ENCODE assay signal across 19 cellular contexts in the genomic region with DNA sequence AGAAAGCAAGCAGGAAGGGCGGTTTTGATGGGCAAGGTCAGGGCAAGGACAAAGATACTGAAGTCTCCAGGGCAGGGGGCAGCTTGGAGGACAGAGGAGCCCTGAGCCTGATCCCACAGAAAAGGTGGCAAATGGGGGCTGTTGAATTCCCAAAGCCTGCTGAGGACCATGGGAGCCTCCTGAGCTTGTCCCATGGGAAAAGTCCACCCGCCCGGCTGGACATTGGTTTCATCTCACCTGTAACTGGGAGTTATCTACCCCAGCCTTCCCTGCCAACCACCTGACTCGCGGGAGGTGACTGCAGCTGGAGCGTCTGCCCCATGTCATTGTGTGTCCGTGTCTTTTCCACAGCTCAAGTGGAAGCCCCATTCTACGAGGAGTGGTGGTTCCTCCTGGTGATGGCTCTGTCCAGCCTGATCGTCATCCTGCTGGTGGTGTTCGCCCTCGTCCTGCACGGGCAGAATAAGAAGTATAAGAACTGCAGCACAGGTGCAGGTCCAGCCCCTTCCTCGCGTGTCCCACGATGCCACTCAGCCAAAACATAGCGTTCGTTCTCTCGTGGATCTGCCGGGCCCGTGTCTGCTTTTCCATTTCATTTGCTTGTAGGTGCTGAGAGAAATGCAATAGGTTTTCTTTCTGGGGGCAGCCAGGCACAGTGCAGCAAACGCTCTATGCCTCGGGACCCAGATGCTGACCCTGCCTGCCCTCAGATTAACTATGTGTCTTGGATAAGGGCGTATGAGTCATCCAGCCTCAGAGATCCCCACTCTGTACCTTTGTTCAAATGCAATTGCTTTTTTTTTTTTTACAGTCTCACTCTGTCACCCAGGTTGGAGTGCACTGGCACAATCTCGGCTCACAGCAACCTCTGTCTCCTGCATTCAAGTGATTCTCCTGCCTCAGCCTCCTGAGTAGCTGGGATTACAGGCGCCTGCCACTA.
A peak's percentile ranks its signal among the peaks of the same experiment; 100 is the strongest.
DNase-seq lines count a peak whose midpoint lies in the region; ATAC-seq, FAIRE-seq and TF ChIP-seq lines count a peak whose summit lies in the region.
"Had no signal": no experiment of that assay in that cellular context is flagged by ENCODE, and none has a peak within 500 bp of the region (broad histone marks: within the 10 kb centered on the region; RNA-seq: fewer than 3 reads in every experiment).

No MANE protein-coding gene starts in this region.

- no peak for TF ChIP-seq EP300 in K562 (IDR thresholded peaks at IDR 0.05; ENCODE audit: low read length)

- H3K4me1 ChIP-seq in K562 (replicated peaks in 1 of 2; ENCODE audit: control insufficient read depth in 2 of 2, insufficient read depth in 2 of 2, low read length in 2 of 2) (0 out of 5 replicates have a peak, but pooled peaks cover 0 to 3% of the 10 kb centered on the region in 2 experiments), upper lobe of right lung (no peaks in the 10 kb centered on the region)
- H3K4me1 ChIP-seq: Peyer's patch had no signal

- H2AFZ ChIP-seq in K562 (ENCODE audit: low read depth, low read length): no peak overlapping the region

- peaks cover 3 to 78% of the 10 kb centered on the region in 2 experiments; a peak in 3 of 5 replicates for H3K27me3 ChIP-seq in K562 (ENCODE audit: control insufficient read depth in 2 of 2, insufficient read depth in 2 of 2, low read length in 2 of 2)
- no peaks in the 10 kb centered on the region for H3K27me3 ChIP-seq in upper lobe of right lung
- H3K27me3 ChIP-seq: Peyer's patch had no signal

- H3K36me3 ChIP-seq in K562 (ENCODE audit: control insufficient read depth, insufficient read depth, low read length) (no peaks in the 10 kb centered on the region), upper lobe of right lung (no peaks in the 10 kb centered on the region)
- H3K36me3 ChIP-seq: Peyer's patch had no signal

- CTCF ChIA-PET in K562 (lab: Yijun Ruan, JAX; ENCODE audit: low intra/inter-chr PET ratio): no interaction called here

- H3K79me2 ChIP-seq in K562 (ENCODE audit: control insufficient read depth, insufficient read depth, low read length): no peaks in the 10 kb centered on the region

- TF ChIP-seq CTCF in K562 (IDR thresholded peaks at IDR 0.05 in 2 of 3, conservative IDR thresholded peaks at IDR 0.05 in 1 of 3; ENCODE audit: insufficient read depth in 2 of 3, low read depth in 1 of 3, low read length in 3 of 3): no peak
- TF ChIP-seq CTCF in upper lobe of right lung (IDR thresholded peaks at IDR 0.05): no peak

- no peaks in the 10 kb centered on the region; the same call in 1 of the 2 replicates for H4K20me1 ChIP-seq in K562 (replicated peaks; ENCODE audit: control insufficient read depth, insufficient read depth, low read length)

- in situ Hi-C loops in K562 (cut with MboI): no loop called here

- H3K9me3 ChIP-seq in K562 (replicated peaks; ENCODE audit: control insufficient read depth, insufficient read depth, low read depth, low read length) (no peaks in the 10 kb centered on the region), upper lobe of right lung (no peaks in the 10 kb centered on the region)
- H3K9me3 ChIP-seq: Peyer's patch had no signal

- intact Hi-C loops in K562 (cut with micrococcal nuclease) (no loop called here), posterior vena cava (cut with DNase I) (loop anchor here in 1 of 2 donors (2.0 kb wide), 1 partner anchor 25 kb away; no protein-coding TSS in a partner anchor), upper lobe of right lung (cut with DNase I) (no loop called here)

- peak; percentile 28 for DNase-seq in activated effector memory CD4-positive, alpha-beta T cell treated with anti-CD3 and anti-CD28 coated beads, Interleukin-2, amount 50 U/mL, for 16 hours
- no peak for DNase-seq in activated effector memory CD4-positive, alpha-beta T cell treated with Interleukin-2 at 50 U/mL for 16 hours
- DNase-seq in K562 (ENCODE audit: extremely low read depth in 1 of 4, low spot score in 3 of 4) (peak in 1 of 4 experiments; percentile 6), posterior vena cava (ENCODE audit: low spot score) (peak; percentile 63), upper lobe of right lung (peak; percentile 43), NCI-H2171 treated with DMSO at 0.1 percent for 48 hours (lab: John Stamatoyannopoulos, UW) (no peak), D341Med (ENCODE audit: low spot score) (no peak)
- DNase-seq: CD8-positive, alpha-beta memory T cell; EL; IMR-90; Kasumi-1; NCI-H1694 treated with DMSO at 0.1 percent for 48 hours; NCI-H2081 treated with DMSO at 0.1 percent for 48 hours; NK-92 treated with Interleukin-12 subunit alpha and Interleukin-12 subunit beta, amount 100 ng/mL, for 24 hours; Peyer's patch had no signal

- H3K9me1 ChIP-seq in K562 (ENCODE audit: control insufficient read depth, insufficient read depth, low read length): no peaks in the 10 kb centered on the region

- H3K4me2 ChIP-seq in K562 (ENCODE audit: insufficient read depth, low read length): no peak overlapping the region

- H3K27ac ChIP-seq in K562 (ENCODE audit: extremely low read depth, low read depth, low read length): no peak overlapping the region
- no peak overlapping the region for H3K27ac ChIP-seq in upper lobe of right lung
- H3K27ac ChIP-seq: C4-2B, Peyer's patch had no signal

- no peak overlapping the region for H3K9ac ChIP-seq in K562 (ENCODE audit: insufficient read depth in 1 of 2, low read depth in 2 of 2, low read length in 2 of 2)

- no peak for TF ChIP-seq RAD21 in K562 (CRISPR knock-in tag; conservative IDR thresholded peaks at IDR 0.05 in 1 of 2, IDR thresholded peaks at IDR 0.05 in 1 of 2)

- no TSS peak for BruUV-seq in K562 (replicated peaks; lab: Mats Ljungman, UMichigan)

- ATAC-seq in K562 (no peak), upper lobe of right lung (no peak), GM19023 (IDR thresholded peaks at IDR 0.05; ENCODE audit: unreplicated experiment) (no peak)

- H3K4me3 ChIP-seq in K562 (no peak overlapping the region), upper lobe of right lung (no peak overlapping the region)
- H3K4me3 ChIP-seq: Peyer's patch had no signal

- no peak for TF ChIP-seq POLR2A in K562 (conservative IDR thresholded peaks at IDR 0.05)

- POLR2A ChIA-PET in K562 (lab: Yijun Ruan, JAX): no interaction called here

- FAIRE-seq in K562 (lab: Jason Lieb, UNC): no peak
- FAIRE-seq: A204.1, D721Med had no signal

- under 1% methylated on average over 25 of the region's 25 CpGs for WGBS in K562 (ENCODE audit: insufficient coverage, low coverage, missing lambda C conversion rate)

TF ChIP-seq in K562, 482 proteins besides CTCF, POLR2A, EP300 and RAD21:
- TF ChIP-seq, protein P1, sequence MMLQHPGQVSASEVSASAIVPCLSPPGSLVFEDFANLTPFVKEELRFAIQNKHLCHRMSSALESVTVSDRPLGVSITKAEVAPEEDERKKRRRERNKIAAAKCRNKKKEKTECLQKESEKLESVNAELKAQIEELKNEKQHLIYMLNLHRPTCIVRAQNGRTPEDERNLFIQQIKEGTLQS (IDR thresholded peaks at IDR 0.05): peak; percentile 17; the same call in 1 of the 2 replicates
- TF ChIP-seq, protein P1 (CRISPR knock-in tag; conservative IDR thresholded peaks at IDR 0.05): no peak
- TF ChIP-seq SNRNP70 (optimal IDR thresholded peaks at IDR 0.05; ENCODE audit: low read depth, low read length) (no peak), JUND (IDR thresholded peaks at IDR 0.05; ENCODE audit: borderline replicate concordance, low read depth, low read length) (peak; percentile 45), JUND (tag; IDR thresholded peaks at IDR 0.05; ENCODE audit: borderline replicate concordance, low read depth, low read length) (peak; percentile 43; the same call in 1 of the 3 replicates), SOX6 (IDR thresholded peaks at IDR 0.05) (no peak), CTBP1 (IDR thresholded peaks at IDR 0.05; ENCODE audit: borderline replicate concordance) (no peak), MECOM (CRISPR knock-in tag; IDR thresholded peaks at IDR 0.05) (no peak), ZNF764 (CRISPR knock-in tag; IDR thresholded peaks at IDR 0.05; ENCODE audit: low read depth) (no peak)
- TF ChIP-seq, protein P2, sequence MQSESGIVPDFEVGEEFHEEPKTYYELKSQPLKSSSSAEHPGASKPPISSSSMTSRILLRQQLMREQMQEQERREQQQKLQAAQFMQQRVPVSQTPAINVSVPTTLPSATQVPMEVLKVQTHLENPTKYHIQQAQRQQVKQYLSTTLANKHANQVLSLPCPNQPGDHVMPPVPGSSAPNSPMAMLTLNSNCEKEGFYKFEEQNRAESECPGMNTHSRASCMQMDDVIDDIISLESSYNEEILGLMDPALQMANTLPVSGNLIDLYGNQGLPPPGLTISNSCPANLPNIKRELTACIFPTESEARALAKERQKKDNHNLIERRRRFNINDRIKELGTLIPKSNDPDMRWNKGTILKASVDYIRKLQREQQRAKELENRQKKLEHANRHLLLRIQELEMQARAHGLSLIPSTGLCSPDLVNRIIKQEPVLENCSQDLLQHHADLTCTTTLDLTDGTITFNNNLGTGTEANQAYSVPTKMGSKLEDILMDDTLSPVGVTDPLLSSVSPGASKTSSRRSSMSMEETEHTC (IDR thresholded peaks at IDR 0.05): no peak
- TF ChIP-seq, protein P3, sequence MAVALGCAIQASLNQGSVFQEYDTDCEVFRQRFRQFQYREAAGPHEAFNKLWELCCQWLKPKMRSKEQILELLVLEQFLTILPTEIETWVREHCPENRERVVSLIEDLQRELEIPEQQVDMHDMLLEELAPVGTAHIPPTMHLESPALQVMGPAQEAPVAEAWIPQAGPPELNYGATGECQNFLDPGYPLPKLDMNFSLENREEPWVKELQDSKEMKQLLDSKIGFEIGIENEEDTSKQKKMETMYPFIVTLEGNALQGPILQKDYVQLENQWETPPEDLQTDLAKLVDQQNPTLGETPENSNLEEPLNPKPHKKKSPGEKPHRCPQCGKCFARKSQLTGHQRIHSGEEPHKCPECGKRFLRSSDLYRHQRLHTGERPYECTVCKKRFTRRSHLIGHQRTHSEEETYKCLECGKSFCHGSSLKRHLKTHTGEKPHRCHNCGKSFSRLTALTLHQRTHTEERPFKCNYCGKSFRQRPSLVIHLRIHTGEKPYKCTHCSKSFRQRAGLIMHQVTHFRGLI (CRISPR knock-in tag; IDR thresholded peaks at IDR 0.05): no peak
- TF ChIP-seq, protein P4, sequence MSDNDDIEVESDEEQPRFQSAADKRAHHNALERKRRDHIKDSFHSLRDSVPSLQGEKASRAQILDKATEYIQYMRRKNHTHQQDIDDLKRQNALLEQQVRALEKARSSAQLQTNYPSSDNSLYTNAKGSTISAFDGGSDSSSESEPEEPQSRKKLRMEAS (CRISPR knock-in tag; IDR thresholded peaks at IDR 0.05): no peak

Comparison
In these comparisons a context has a peak if more than half of its experiments do, and no peak if none do; other contexts are left out.
1. DNase-seq: peak in activated effector memory CD4-positive, alpha-beta T cell treated with anti-CD3 and anti-CD28 coated beads, Interleukin-2, amount 50 U/mL, for 16 hours (single experiment), posterior vena cava (single experiment) and upper lobe of right lung (single experiment); none in activated effector memory CD4-positive, alpha-beta T cell treated with Interleukin-2 at 50 U/mL for 16 hours (single experiment), NCI-H2171 treated with DMSO at 0.1 percent for 48 hours (single experiment) and D341Med (single experiment).